In genomic region chr9:116042321-116042720, GRCh38 we compare ENCODE assay signal across 23 cellular contexts.
DNase-seq lines count a peak whose midpoint lies in the region; ATAC-seq and TF ChIP-seq lines count a peak whose summit lies in the region.
"Had no signal": no experiment of that assay in that cellular context is flagged by ENCODE, and none has a peak within 500 bp of the region (broad histone marks: within the 10 kb centered on the region; RNA-seq: fewer than 3 reads in every experiment).

No MANE protein-coding gene starts in this region.

- H3K36me3 ChIP-seq in right atrium auricular region = no peaks in the 10 kb centered on the region
- no peaks in the 10 kb centered on the region for H3K36me3 ChIP-seq in aorta (ENCODE audit: control insufficient read depth in 1 of 2, insufficient read depth in 2 of 2, low read length in 1 of 2)
- H3K36me3 ChIP-seq: BE2C; BLaER1 treated with 17β-estradiol and CSF1 and Interleukin-3, amounts not matched to agents 10 nM and 100 nM had no signal

- no peak for TF ChIP-seq CTCF in right atrium auricular region (IDR thresholded peaks at IDR 0.05)

- H3K27me3 ChIP-seq in right atrium auricular region (no peaks in the 10 kb centered on the region), aorta (ENCODE audit: control insufficient read depth in 1 of 2, insufficient read depth in 2 of 2, low read length in 1 of 2) (no peaks in the 10 kb centered on the region)
- H3K27me3 ChIP-seq: BE2C; BLaER1 treated with 17β-estradiol and CSF1 and Interleukin-3, amounts not matched to agents 10 nM and 100 nM had no signal

- H3K4me1 ChIP-seq in right atrium auricular region (no peaks in the 10 kb centered on the region), aorta (ENCODE audit: control insufficient read depth in 1 of 2, insufficient read depth in 2 of 2, low read length in 2 of 2) (no peaks in the 10 kb centered on the region)
- H3K4me1 ChIP-seq: A549; BE2C; BLaER1 treated with 17β-estradiol and CSF1 and Interleukin-3, amounts not matched to agents 10 nM and 100 nM had no signal

- no peak overlapping the region for H3K27ac ChIP-seq in right atrium auricular region
- no peak overlapping the region for H3K27ac ChIP-seq in aorta (ENCODE audit: low read depth in 1 of 2, low read length in 2 of 2)
- H3K27ac ChIP-seq: BLaER1 treated with 17β-estradiol and CSF1 and Interleukin-3, amounts not matched to agents 10 nM and 100 nM had no signal

- ATAC-seq in Right ventricle myocardium superior (ENCODE audit: poor library complexity) (peak; percentile 68), left ventricle myocardium superior (peak; percentile 60), aorta (ENCODE audit: low FRiP score) (peak; percentile 15)
- ATAC-seq: A549, GM23338, HCT116 had no signal

- whole genome bisulfite sequencing in aorta, 2 donors = 91 to 93% methylated on average over 2 of the region's 2 CpGs

- intact Hi-C loops in Right ventricle myocardium superior (cut with DNase I) = no loop called here
- intact Hi-C loops in left ventricle myocardium superior (cut with micrococcal nuclease) = no loop called here
- intact Hi-C loops in aorta (cut with DNase I) = no loop called here

- H3K4me3 ChIP-seq in right atrium auricular region (no peak overlapping the region), aorta (ENCODE audit: low read length in 2 of 2) (no peak overlapping the region)
- H3K4me3 ChIP-seq: A549; BLaER1 treated with 17β-estradiol and CSF1 and Interleukin-3, amounts not matched to agents 10 nM and 100 nM; GM23338 had no signal

- H3K9me3 ChIP-seq in right atrium auricular region = peaks cover 0 to 12% of the 10 kb centered on the region in 2 donors
- H3K9me3 ChIP-seq in aorta (ENCODE audit: control insufficient read depth, low read length) = no peaks in the 10 kb centered on the region
- H3K9me3 ChIP-seq: BE2C had no signal

- peak; percentile 40 for DNase-seq in Right ventricle myocardium superior
- DNase-seq in right atrium auricular region (ENCODE audit: low spot score) = no peak
- DNase-seq in fibroblast of gingiva (ENCODE audit: low read depth) = peak; percentile 2
- peak; percentile 24 for DNase-seq in left ventricle myocardium superior
- no peak for DNase-seq in aorta
- DNase-seq in stimulated activated CD4-positive, alpha-beta T cell treated with anti-CD3 and anti-CD28 coated beads, Interleukin-2, amount 100 ng/mL, for 48 hours = no peak
- no peak for DNase-seq in activated CD4-positive, alpha-beta T cell treated with anti-CD3 and anti-CD28 coated beads for 4 hours
- DNase-seq: 8988T; ACHN; AML-193; BE2C; Calu3; CD4-positive, alpha-beta T cell; CD8-positive, alpha-beta memory T cell; COR-L47; DMS53; DMS79 treated with DMSO at 0.1 percent for 48 hours; GF-D8; H9 had no signal

Comparison
In these comparisons a context has a peak if more than half of its experiments do, and no peak if none do; other contexts are left out.
1. DNase-seq: peak in Right ventricle myocardium superior (single experiment), fibroblast of gingiva (single experiment) and left ventricle myocardium superior (single experiment); none in right atrium auricular region (single experiment), aorta (0 of 2), stimulated activated CD4-positive, alpha-beta T cell treated with anti-CD3 and anti-CD28 coated beads, Interleukin-2, amount 100 ng/mL, for 48 hours (0 of 2) and activated CD4-positive, alpha-beta T cell treated with anti-CD3 and anti-CD28 coated beads for 4 hours (0 of 2).
2. ATAC-seq: peak in every context shown above with its lines; median percentile 68 in Right ventricle myocardium superior; 60 in left ventricle myocardium superior; 15 in aorta.